In genomic region chr16:1487395-1488053, GRCh38 we compare ENCODE assay signal across 24 cellular contexts. TPM values are rescaled to one million over a fixed set of nuclear protein-coding genes. Genes with fewer than 3 reads are reported as not detected.
DNase-seq lines count a peak whose midpoint lies in the region; ATAC-seq, FAIRE-seq and TF ChIP-seq lines count a peak whose summit lies in the region.
"Had no signal": no experiment of that assay in that cellular context is flagged by ENCODE, and none has a peak within 500 bp of the region (broad histone marks: within the 10 kb centered on the region; RNA-seq: fewer than 3 reads in every experiment).

No MANE protein-coding gene starts in this region.

- POLR2A ChIA-PET in HepG2 (lab: Yijun Ruan, JAX), result no interaction called here

- H3K27me3 ChIP-seq in HepG2 (ENCODE audit: control insufficient read depth in 1 of 2, insufficient read depth in 2 of 2, low read length in 2 of 2), result peaks cover 3 to 48% of the 10 kb centered on the region in 2 experiments; a peak in 4 of 5 replicates

- peak overlapping the region in 1 of 3 experiments; percentile 3; a peak in 1 of 6 replicates for H3K4me3 ChIP-seq in HepG2 (replicated peaks in 1 of 3; ENCODE audit: insufficient read depth in 1 of 3, low read depth in 2 of 3, low read length in 3 of 3)
- H3K4me3 ChIP-seq: MG63 had no signal

- H3K4me1 ChIP-seq in HepG2 (ENCODE audit: insufficient read depth, low read length), result peaks cover 23% of the 10 kb centered on the region

- TF ChIP-seq RAD21 in HepG2 (CRISPR knock-in tag; IDR thresholded peaks at IDR 0.05), result no peak

- H3K4me3 Mint-ChIP-seq in natural killer cell treated with Interleukin-12 subunit alpha and Interleukin-12 subunit beta and Interleukin-15 and Interleukin-18, amount 100 ng/mL, for 72 hours, result no peak overlapping the region
- no peak overlapping the region for H3K4me3 Mint-ChIP-seq in natural killer cell
- H3K4me3 Mint-ChIP-seq in stimulated activated memory B cell treated with anti-CD40 and anti-IgM and Interleukin-4, amounts not matched to agents 10 μg/mL and 1 μg/mL and 100 μg/mL, for 72 hours, result no peak overlapping the region

- DNase-seq in natural killer cell treated with Interleukin-12 subunit alpha and Interleukin-12 subunit beta and Interleukin-15 and Interleukin-18, amount 100 ng/mL, for 72 hours (ENCODE audit: low spot score), result peak; percentile 57
- DNase-seq in natural killer cell, result no peak
- no peak for DNase-seq in HepG2 (ENCODE audit: low spot score)
- no peak for DNase-seq in mucosa of gallbladder (ENCODE audit: low spot score)
- DNase-seq in activated CD4-positive, CD25-positive, alpha-beta regulatory T cell treated with anti-CD3 and anti-CD28 coated beads, Interleukin-2, amount 50 U/mL, for 72 hours, result no peak
- no peak for DNase-seq in NCI-H187 (lab: John Stamatoyannopoulos, UW)
- DNase-seq: CD4-positive, CD25-positive, alpha-beta regulatory T cell; H7; KG1; MG63; NCI-H1048; NCI-H1417; NCI-H1694; NCI-H2081; NCI-H2227 treated with DMSO at 0.1 percent for 48 hours; NCI-H526 treated with DMSO at 0.1 percent for 48 hours; RPMI8226; SHP77 treated with DMSO at 0.1 percent for 48 hours had no signal

- H3K27ac ChIP-seq in HepG2 (ENCODE audit: extremely low read length, insufficient read depth, low read length), result no peak overlapping the region

- TF ChIP-seq CTCF in natural killer cell (IDR thresholded peaks at IDR 0.05) (no peak), HepG2 (CRISPR knock-in tag; IDR thresholded peaks at IDR 0.05) (no peak)

- no peaks in the 10 kb centered on the region for H3K9me3 ChIP-seq in HepG2 (ENCODE audit: low read length)
- H3K9me3 ChIP-seq: MG63 had no signal

- intact Hi-C loops in natural killer cell (cut with micrococcal nuclease), result no loop called here
- intact Hi-C loops in HepG2 (cut with micrococcal nuclease; ENCODE audit: unreplicated experiment), result no loop called here

- CTCF ChIA-PET in HepG2 (lab: Yijun Ruan, JAX; ENCODE audit: low intra/inter-chr PET ratio, low total read pairs), result no interaction called here

- WGBS in HepG2 (ENCODE audit: low lambda C conversion rate), result 50% methylated on average over 6 of the region's 39 CpGs

- H3K4me2 ChIP-seq in HepG2 (ENCODE audit: low read depth, low read length), result peak overlapping the region; percentile 7; the same call in 1 of the 2 replicates

- H2AFZ ChIP-seq in HepG2 (ENCODE audit: low read length), result no peak overlapping the region

- TF ChIP-seq EP300 in HepG2 (IDR thresholded peaks at IDR 0.05; ENCODE audit: low read depth in 2 of 2, low read length in 2 of 2), result no peak
- no peak for TF ChIP-seq EP300 in HepG2 (CRISPR knock-in tag; IDR thresholded peaks at IDR 0.05; ENCODE audit: borderline replicate concordance)

- no peaks in the 10 kb centered on the region for H3K36me3 ChIP-seq in HepG2 (replicated peaks in 1 of 2; ENCODE audit: control insufficient read depth in 1 of 2, insufficient read depth in 2 of 2, low read length in 2 of 2)
- H3K36me3 ChIP-seq: MG63 had no signal

- TF ChIP-seq POLR2A in HepG2 (IDR thresholded peaks at IDR 0.05; ENCODE audit: insufficient read depth in 1 of 2, low read depth in 2 of 2, low read length in 2 of 2), result no peak

- H3K4me1 Mint-ChIP-seq in natural killer cell treated with Interleukin-12 subunit alpha and Interleukin-12 subunit beta and Interleukin-15 and Interleukin-18, amount 100 ng/mL, for 72 hours (ENCODE audit: low read depth in 2 of 2), result peaks cover 2% of the 10 kb centered on the region in 2 donors
- peaks cover 3 to 4% of the 10 kb centered on the region in 2 donors for H3K4me1 Mint-ChIP-seq in natural killer cell
- peaks cover 6% of the 10 kb centered on the region for H3K4me1 Mint-ChIP-seq in stimulated activated memory B cell treated with anti-CD40 and anti-IgM and Interleukin-4, amounts not matched to agents 10 μg/mL and 1 μg/mL and 100 μg/mL, for 72 hours

- no peaks in the 10 kb centered on the region for H3K36me3 Mint-ChIP-seq in natural killer cell treated with Interleukin-12 subunit alpha and Interleukin-12 subunit beta and Interleukin-15 and Interleukin-18, amount 100 ng/mL, for 72 hours
- no peaks in the 10 kb centered on the region for H3K36me3 Mint-ChIP-seq in natural killer cell
- H3K36me3 Mint-ChIP-seq in stimulated activated memory B cell treated with anti-CD40 and anti-IgM and Interleukin-4, amounts not matched to agents 10 μg/mL and 1 μg/mL and 100 μg/mL, for 72 hours, result no peaks in the 10 kb centered on the region
- H3K36me3 Mint-ChIP-seq: CD4-positive, CD25-positive, alpha-beta regulatory T cell had no signal

- no peaks in the 10 kb centered on the region for H3K9me3 Mint-ChIP-seq in natural killer cell treated with Interleukin-12 subunit alpha and Interleukin-12 subunit beta and Interleukin-15 and Interleukin-18, amount 100 ng/mL, for 72 hours
- no peaks in the 10 kb centered on the region for H3K9me3 Mint-ChIP-seq in natural killer cell
- H3K9me3 Mint-ChIP-seq in stimulated activated memory B cell treated with anti-CD40 and anti-IgM and Interleukin-4, amounts not matched to agents 10 μg/mL and 1 μg/mL and 100 μg/mL, for 72 hours, result no peaks in the 10 kb centered on the region
- H3K9me3 Mint-ChIP-seq: CD4-positive, CD25-positive, alpha-beta regulatory T cell had no signal

- ATAC-seq in natural killer cell treated with Interleukin-12 subunit alpha and Interleukin-12 subunit beta and Interleukin-15 and Interleukin-18, amount 100 ng/mL, for 72 hours, result peak in 1 of 2 donors; percentile 17
- ATAC-seq in natural killer cell (no peak), HepG2 (peak; percentile 32)
- ATAC-seq in stimulated activated memory B cell treated with anti-CD40 and anti-IgM and Interleukin-4, amounts not matched to agents 10 μg/mL and 1 μg/mL and 100 μg/mL, for 72 hours, result no peak

- H3K27ac Mint-ChIP-seq in natural killer cell treated with Interleukin-12 subunit alpha and Interleukin-12 subunit beta and Interleukin-15 and Interleukin-18, amount 100 ng/mL, for 72 hours, result no peak overlapping the region
- no peak overlapping the region for H3K27ac Mint-ChIP-seq in natural killer cell
- H3K27ac Mint-ChIP-seq in stimulated activated memory B cell treated with anti-CD40 and anti-IgM and Interleukin-4, amounts not matched to agents 10 μg/mL and 1 μg/mL and 100 μg/mL, for 72 hours, result peak overlapping the region; percentile 70
- H3K27ac Mint-ChIP-seq: CD4-positive, CD25-positive, alpha-beta regulatory T cell had no signal

- in situ Hi-C loops in HepG2 (cut with HindIII; ENCODE audit: extremely low pct_ligation_motif_present, low pct_unique_long_range_greater_than_20kb), result no loop called here

- FAIRE-seq in HepG2 (lab: Jason Lieb, UNC), result no peak
- FAIRE-seq: GM18507, HTR-8/SVneo had no signal

- H3K27me3 Mint-ChIP-seq in natural killer cell treated with Interleukin-12 subunit alpha and Interleukin-12 subunit beta and Interleukin-15 and Interleukin-18, amount 100 ng/mL, for 72 hours, result no peaks in the 10 kb centered on the region
- H3K27me3 Mint-ChIP-seq in natural killer cell (ENCODE audit: low read depth in 2 of 2), result peaks cover 0 to 2% of the 10 kb centered on the region in 2 donors
- H3K27me3 Mint-ChIP-seq in stimulated activated memory B cell treated with anti-CD40 and anti-IgM and Interleukin-4, amounts not matched to agents 10 μg/mL and 1 μg/mL and 100 μg/mL, for 72 hours, result no peaks in the 10 kb centered on the region
- H3K27me3 Mint-ChIP-seq: CD4-positive, CD25-positive, alpha-beta regulatory T cell had no signal

- no TSS peak for BruUV-seq in HepG2 (replicated peaks; lab: Mats Ljungman, UMichigan)

- no peaks in the 10 kb centered on the region for H4K20me1 ChIP-seq in HepG2 (ENCODE audit: insufficient read depth, low read length)

- no peaks in the 10 kb centered on the region for H3K79me2 ChIP-seq in HepG2 (ENCODE audit: insufficient read depth, low read length)

- H3K9ac ChIP-seq in HepG2 (ENCODE audit: insufficient read depth, low read depth, low read length), result peak overlapping the region; percentile 34; the same call in 1 of the 2 replicates

RNA-seq across cellular contexts. Expression of gene PTX4, which starts 1.2 kb away (rescaled TPM):
- under 1 TPM in 1 of 2 donors, not detected in 1; 0.39 TPM for total RNA-seq in natural killer cell treated with Interleukin-12 subunit alpha and Interleukin-12 subunit beta and Interleukin-15 and Interleukin-18, amount 100 ng/mL, for 72 hours
- under 1 TPM in 1 of 3 donors, not detected in 2; 0.31 TPM for total RNA-seq in natural killer cell
- not detected in 2 replicates for total RNA-seq in HepG2 (2016; rRNA removed; fragmentation: Illumina TruSeq; extraction: Trizol)
- total RNA-seq in HepG2 (2016; cell fraction: cytosol; rRNA removed; fragmentation: Illumina TruSeq; extraction: Trizol; ENCODE audit: low read depth), result not detected in 2 replicates
- not detected in 2 replicates for total RNA-seq in HepG2 (2016; cell fraction: insoluble cytoplasmic fraction; rRNA removed; fragmentation: Illumina TruSeq; extraction: Trizol)
- not detected in 2 replicates for total RNA-seq in HepG2 (2016; cell fraction: membrane; rRNA removed; fragmentation: Illumina TruSeq; extraction: Trizol)
- not detected in 2 replicates for total RNA-seq in HepG2 (2016; cell fraction: nucleus; rRNA removed; fragmentation: Illumina TruSeq; extraction: Trizol)
- polyA plus RNA-seq in HepG2 (2011; rRNA removed), result 0.04 TPM in 1 of 2 replicates, not detected in the other
- polyA plus RNA-seq in HepG2 (2011; cell fraction: cytosol; rRNA removed), result 0.04 TPM in 1 of 2 replicates, not detected in the other
- polyA plus RNA-seq in HepG2 (2011; cell fraction: nucleus; rRNA removed), result not detected in 2 replicates
- polyA plus RNA-seq in HepG2 (2012), result not detected in 2 replicates
- polyA plus RNA-seq in HepG2 (2016; cell fraction: cytosol; fragmentation: Illumina TruSeq; extraction: Trizol; ENCODE audit: low read depth), result not detected in 2 replicates
- polyA plus RNA-seq in HepG2 (2016; cell fraction: insoluble cytoplasmic fraction; fragmentation: Illumina TruSeq; extraction: Trizol; ENCODE audit: low read depth), result not detected in 2 replicates
- not detected in 2 replicates for polyA plus RNA-seq in HepG2 (2016; cell fraction: membrane; fragmentation: Illumina TruSeq; extraction: Trizol; ENCODE audit: low read depth)
- polyA plus RNA-seq in HepG2 (2016; cell fraction: nucleus; fragmentation: Illumina TruSeq; extraction: Trizol; ENCODE audit: insufficient read depth, low read depth), result not detected in 2 replicates
- not detected in 2 replicates for polyA minus RNA-seq in HepG2 (2011; rRNA and poly(A)+ RNA removed; ENCODE audit: low replicate concordance)
- polyA minus RNA-seq in HepG2 (2011; cell fraction: cytosol; rRNA and poly(A)+ RNA removed), result not detected in 2 replicates
- not detected in 2 replicates for polyA minus RNA-seq in HepG2 (2011; cell fraction: nucleus; rRNA and poly(A)+ RNA removed)
- 0.14 TPM for total RNA-seq in mucosa of gallbladder
- total RNA-seq: A172; CD4-positive, CD25-positive, alpha-beta regulatory T cell; H7 had no signal
- polyA plus RNA-seq: BJ; CD4-positive, CD25-positive, alpha-beta regulatory T cell had no signal

RNA-seq across cellular contexts. Expression of gene TELO2, which starts 5.6 kb away (rescaled TPM):
- 100 to 1,000 TPM in 1 of 2 donors, 10 to 100 TPM in 1; 55.5 to 156 TPM for total RNA-seq in natural killer cell treated with Interleukin-12 subunit alpha and Interleukin-12 subunit beta and Interleukin-15 and Interleukin-18, amount 100 ng/mL, for 72 hours
- total RNA-seq in natural killer cell (10 to 100 TPM; 45.5 to 50.0 (median 46.5) TPM), HepG2 (2016; rRNA removed; fragmentation: Illumina TruSeq; extraction: Trizol) (8.9 and 17.9 TPM in 2 replicates), mucosa of gallbladder (49.8 TPM)
- total RNA-seq in HepG2 (2016; cell fraction: cytosol; rRNA removed; fragmentation: Illumina TruSeq; extraction: Trizol; ENCODE audit: low read depth), result 4.6 and 5.6 TPM in 2 replicates
- total RNA-seq in HepG2 (2016; cell fraction: insoluble cytoplasmic fraction; rRNA removed; fragmentation: Illumina TruSeq; extraction: Trizol), result 8.4 and 19.3 TPM in 2 replicates
- total RNA-seq in HepG2 (2016; cell fraction: membrane; rRNA removed; fragmentation: Illumina TruSeq; extraction: Trizol), result 5.9 and 7.0 TPM in 2 replicates
- total RNA-seq in HepG2 (2016; cell fraction: nucleus; rRNA removed; fragmentation: Illumina TruSeq; extraction: Trizol), result 21.0 and 26.7 TPM in 2 replicates
- 10.1 and 12.5 TPM in 2 replicates for polyA plus RNA-seq in HepG2 (2011; rRNA removed)
- polyA plus RNA-seq in HepG2 (2011; cell fraction: cytosol; rRNA removed), result 4.0 and 7.4 TPM in 2 replicates
- 188 and 244 TPM in 2 replicates for polyA plus RNA-seq in HepG2 (2011; cell fraction: nucleus; rRNA removed)
- 11.3 and 13.8 TPM in 2 replicates for polyA plus RNA-seq in HepG2 (2012)
- polyA plus RNA-seq in HepG2 (2016; cell fraction: cytosol; fragmentation: Illumina TruSeq; extraction: Trizol; ENCODE audit: low read depth), result 1.7 and 2.3 TPM in 2 replicates
- polyA plus RNA-seq in HepG2 (2016; cell fraction: insoluble cytoplasmic fraction; fragmentation: Illumina TruSeq; extraction: Trizol; ENCODE audit: low read depth), result 9.6 and 13.7 TPM in 2 replicates
- polyA plus RNA-seq in HepG2 (2016; cell fraction: membrane; fragmentation: Illumina TruSeq; extraction: Trizol; ENCODE audit: low read depth), result 2.9 and 3.2 TPM in 2 replicates
- polyA plus RNA-seq in HepG2 (2016; cell fraction: nucleus; fragmentation: Illumina TruSeq; extraction: Trizol; ENCODE audit: insufficient read depth, low read depth), result 87.0 and 87.4 TPM in 2 replicates
- 11.5 and 12.7 TPM in 2 replicates for polyA minus RNA-seq in HepG2 (2011; rRNA and poly(A)+ RNA removed; ENCODE audit: low replicate concordance)
- 6.3 and 9.0 TPM in 2 replicates for polyA minus RNA-seq in HepG2 (2011; cell fraction: cytosol; rRNA and poly(A)+ RNA removed)
- 18.6 and 19.7 TPM in 2 replicates for polyA minus RNA-seq in HepG2 (2011; cell fraction: nucleus; rRNA and poly(A)+ RNA removed)

RNA-seq across cellular contexts. Expression of gene CLCN7, which starts 12.7 kb away (rescaled TPM):
- total RNA-seq in natural killer cell treated with Interleukin-12 subunit alpha and Interleukin-12 subunit beta and Interleukin-15 and Interleukin-18, amount 100 ng/mL, for 72 hours, result 10 to 100 TPM; 52.2 to 73.5 TPM
- total RNA-seq in natural killer cell, result 100 to 1,000 TPM; 117 to 125 (median 118) TPM
- total RNA-seq in HepG2 (2016; rRNA removed; fragmentation: Illumina TruSeq; extraction: Trizol), result 9.8 and 25.1 TPM in 2 replicates
- 8.5 and 9.5 TPM in 2 replicates for total RNA-seq in HepG2 (2016; cell fraction: cytosol; rRNA removed; fragmentation: Illumina TruSeq; extraction: Trizol; ENCODE audit: low read depth)
- 6.2 and 24.1 TPM in 2 replicates for total RNA-seq in HepG2 (2016; cell fraction: insoluble cytoplasmic fraction; rRNA removed; fragmentation: Illumina TruSeq; extraction: Trizol)
- 6.7 and 7.5 TPM in 2 replicates for total RNA-seq in HepG2 (2016; cell fraction: membrane; rRNA removed; fragmentation: Illumina TruSeq; extraction: Trizol)
- 22.9 and 27.4 TPM in 2 replicates for total RNA-seq in HepG2 (2016; cell fraction: nucleus; rRNA removed; fragmentation: Illumina TruSeq; extraction: Trizol)
- polyA plus RNA-seq in HepG2 (2011; rRNA removed), result 24.6 and 33.6 TPM in 2 replicates
- polyA plus RNA-seq in HepG2 (2011; cell fraction: cytosol; rRNA removed), result 11.6 and 26.3 TPM in 2 replicates
- 413 and 489 TPM in 2 replicates for polyA plus RNA-seq in HepG2 (2011; cell fraction: nucleus; rRNA removed)
- 30.8 and 56.7 TPM in 2 replicates for polyA plus RNA-seq in HepG2 (2012)
- 1.7 and 1.8 TPM in 2 replicates for polyA plus RNA-seq in HepG2 (2016; cell fraction: cytosol; fragmentation: Illumina TruSeq; extraction: Trizol; ENCODE audit: low read depth)
- polyA plus RNA-seq in HepG2 (2016; cell fraction: insoluble cytoplasmic fraction; fragmentation: Illumina TruSeq; extraction: Trizol; ENCODE audit: low read depth), result 6.7 and 9.1 TPM in 2 replicates
- 3.8 and 6.1 TPM in 2 replicates for polyA plus RNA-seq in HepG2 (2016; cell fraction: membrane; fragmentation: Illumina TruSeq; extraction: Trizol; ENCODE audit: low read depth)
- 78.0 and 79.0 TPM in 2 replicates for polyA plus RNA-seq in HepG2 (2016; cell fraction: nucleus; fragmentation: Illumina TruSeq; extraction: Trizol; ENCODE audit: insufficient read depth, low read depth)
- 47.8 and 83.3 TPM in 2 replicates for polyA minus RNA-seq in HepG2 (2011; rRNA and poly(A)+ RNA removed; ENCODE audit: low replicate concordance)
- polyA minus RNA-seq in HepG2 (2011; cell fraction: cytosol; rRNA and poly(A)+ RNA removed), result 15.7 and 20.3 TPM in 2 replicates
- polyA minus RNA-seq in HepG2 (2011; cell fraction: nucleus; rRNA and poly(A)+ RNA removed), result 46.9 and 49.4 TPM in 2 replicates
- total RNA-seq in mucosa of gallbladder, result 111 TPM

RNA-seq across cellular contexts. Expression of gene CCDC154, which starts 43.2 kb away (rescaled TPM):
- total RNA-seq in natural killer cell treated with Interleukin-12 subunit alpha and Interleukin-12 subunit beta and Interleukin-15 and Interleukin-18, amount 100 ng/mL, for 72 hours, result 1 to 10 TPM in 1 of 2 donors, under 1 TPM in 1; 0.38 to 3.6 TPM
- total RNA-seq in natural killer cell, result 1 to 10 TPM in 2 of 3 donors, under 1 TPM in 1; 0.88 to 1.8 (median 1.6) TPM
- total RNA-seq in HepG2 (2016; rRNA removed; fragmentation: Illumina TruSeq; extraction: Trizol), result 1.5 and 1.8 TPM in 2 replicates
- 0.61 and 0.79 TPM in 2 replicates for total RNA-seq in HepG2 (2016; cell fraction: cytosol; rRNA removed; fragmentation: Illumina TruSeq; extraction: Trizol; ENCODE audit: low read depth)
- total RNA-seq in HepG2 (2016; cell fraction: insoluble cytoplasmic fraction; rRNA removed; fragmentation: Illumina TruSeq; extraction: Trizol), result 1.4 and 1.7 TPM in 2 replicates
- total RNA-seq in HepG2 (2016; cell fraction: membrane; rRNA removed; fragmentation: Illumina TruSeq; extraction: Trizol), result 0.83 and 1.1 TPM in 2 replicates
- 0.31 TPM in 1 of 2 replicates, not detected in the other for total RNA-seq in HepG2 (2016; cell fraction: nucleus; rRNA removed; fragmentation: Illumina TruSeq; extraction: Trizol)
- 0.84 and 0.92 TPM in 2 replicates for polyA plus RNA-seq in HepG2 (2011; rRNA removed)
- polyA plus RNA-seq in HepG2 (2011; cell fraction: cytosol; rRNA removed), result 0.24 and 0.56 TPM in 2 replicates
- 2.1 and 2.4 TPM in 2 replicates for polyA plus RNA-seq in HepG2 (2011; cell fraction: nucleus; rRNA removed)
- 0.48 and 1.2 TPM in 2 replicates for polyA plus RNA-seq in HepG2 (2012)
- 0.92 and 1.0 TPM in 2 replicates for polyA plus RNA-seq in HepG2 (2016; cell fraction: cytosol; fragmentation: Illumina TruSeq; extraction: Trizol; ENCODE audit: low read depth)
- 0.65 and 1.6 TPM in 2 replicates for polyA plus RNA-seq in HepG2 (2016; cell fraction: insoluble cytoplasmic fraction; fragmentation: Illumina TruSeq; extraction: Trizol; ENCODE audit: low read depth)
- polyA plus RNA-seq in HepG2 (2016; cell fraction: membrane; fragmentation: Illumina TruSeq; extraction: Trizol; ENCODE audit: low read depth), result 0.45 and 0.71 TPM in 2 replicates
- polyA plus RNA-seq in HepG2 (2016; cell fraction: nucleus; fragmentation: Illumina TruSeq; extraction: Trizol; ENCODE audit: insufficient read depth, low read depth), result 2.3 and 3.5 TPM in 2 replicates
- not detected in 2 replicates for polyA minus RNA-seq in HepG2 (2011; rRNA and poly(A)+ RNA removed; ENCODE audit: low replicate concordance)
- not detected in 2 replicates for polyA minus RNA-seq in HepG2 (2011; cell fraction: cytosol; rRNA and poly(A)+ RNA removed)
- polyA minus RNA-seq in HepG2 (2011; cell fraction: nucleus; rRNA and poly(A)+ RNA removed), result 0.12 and 0.26 TPM in 2 replicates
- 3.6 TPM for total RNA-seq in mucosa of gallbladder
- total RNA-seq: H7 had no signal
- polyA plus RNA-seq: CD4-positive, CD25-positive, alpha-beta regulatory T cell had no signal

RNA-seq across cellular contexts. Expression of gene TMEM204, which starts 45.9 kb away (rescaled TPM):
- total RNA-seq in natural killer cell treated with Interleukin-12 subunit alpha and Interleukin-12 subunit beta and Interleukin-15 and Interleukin-18, amount 100 ng/mL, for 72 hours, result 10 to 100 TPM in 1 of 2 donors, 1 to 10 TPM in 1; 2.8 to 10.7 TPM
- 10 to 100 TPM in 1 of 3 donors, 1 to 10 TPM in 2; 3.3 to 14.1 (median 7.8) TPM for total RNA-seq in natural killer cell
- not detected in 2 replicates for total RNA-seq in HepG2 (2016; rRNA removed; fragmentation: Illumina TruSeq; extraction: Trizol)
- not detected in 2 replicates for total RNA-seq in HepG2 (2016; cell fraction: cytosol; rRNA removed; fragmentation: Illumina TruSeq; extraction: Trizol; ENCODE audit: low read depth)
- not detected in 2 replicates for total RNA-seq in HepG2 (2016; cell fraction: insoluble cytoplasmic fraction; rRNA removed; fragmentation: Illumina TruSeq; extraction: Trizol)
- total RNA-seq in HepG2 (2016; cell fraction: membrane; rRNA removed; fragmentation: Illumina TruSeq; extraction: Trizol), result not detected in 2 replicates
- not detected in 2 replicates for total RNA-seq in HepG2 (2016; cell fraction: nucleus; rRNA removed; fragmentation: Illumina TruSeq; extraction: Trizol)
- not detected in 2 replicates for polyA plus RNA-seq in HepG2 (2011; rRNA removed)
- not detected in 2 replicates for polyA plus RNA-seq in HepG2 (2011; cell fraction: cytosol; rRNA removed)
- not detected in 2 replicates for polyA plus RNA-seq in HepG2 (2011; cell fraction: nucleus; rRNA removed)
- polyA plus RNA-seq in HepG2 (2012), result not detected in 2 replicates
- polyA plus RNA-seq in HepG2 (2016; cell fraction: cytosol; fragmentation: Illumina TruSeq; extraction: Trizol; ENCODE audit: low read depth), result not detected in 2 replicates
- not detected in 2 replicates for polyA plus RNA-seq in HepG2 (2016; cell fraction: insoluble cytoplasmic fraction; fragmentation: Illumina TruSeq; extraction: Trizol; ENCODE audit: low read depth)
- not detected in 2 replicates for polyA plus RNA-seq in HepG2 (2016; cell fraction: membrane; fragmentation: Illumina TruSeq; extraction: Trizol; ENCODE audit: low read depth)
- polyA plus RNA-seq in HepG2 (2016; cell fraction: nucleus; fragmentation: Illumina TruSeq; extraction: Trizol; ENCODE audit: insufficient read depth, low read depth), result not detected in 2 replicates
- not detected in 2 replicates for polyA minus RNA-seq in HepG2 (2011; rRNA and poly(A)+ RNA removed; ENCODE audit: low replicate concordance)
- not detected in 2 replicates for polyA minus RNA-seq in HepG2 (2011; cell fraction: cytosol; rRNA and poly(A)+ RNA removed)
- polyA minus RNA-seq in HepG2 (2011; cell fraction: nucleus; rRNA and poly(A)+ RNA removed), result not detected in 2 replicates
- total RNA-seq in mucosa of gallbladder, result 23.1 TPM
- total RNA-seq: A172, NCI-H460 had no signal
